Comparison of ENCODE assay signal across 21 cellular contexts in genomic region chr7:82598958-82599357, GRCh38.
A peak's percentile ranks its signal among the peaks of the same experiment; 100 is the strongest.
DNase-seq lines count a peak whose midpoint lies in the region; ATAC-seq and TF ChIP-seq lines count a peak whose summit lies in the region.
"Had no signal": no experiment of that assay in that cellular context is flagged by ENCODE, and none has a peak within 500 bp of the region (broad histone marks: within the 10 kb centered on the region; RNA-seq: fewer than 3 reads in every experiment).

No MANE protein-coding gene starts in this region.

- H3K4me3 ChIP-seq in BJ (ENCODE audit: low read depth, low read length) (no peak overlapping the region), RWPE2 (ENCODE audit: severe bottlenecking) (no peak overlapping the region), retinal pigment epithelial cell (ENCODE audit: low read length) (no peak overlapping the region)
- H3K4me3 ChIP-seq: ascending aorta, gastrocnemius medialis, lung, prostate gland had no signal

- CTCF ChIA-PET in BJ (lab: Yijun Ruan, JAX), result interaction anchor here (1.6 kb wide), 1 partner anchor 365 kb away, joined by 6 read pairs; no protein-coding TSS in a partner anchor
- CTCF ChIA-PET in activated CD4-positive, alpha-beta T cell treated with anti-CD3 and anti-CD28 coated beads, Interleukin-2, amount 10 ng/mL, durations not matched to agents 7 days and 5 days (lab: Charles Lee), result no interaction called here

- H3K4me1 ChIP-seq in RWPE2 (ENCODE audit: insufficient read depth, poor library complexity, severe bottlenecking), result peaks cover 13% of the 10 kb centered on the region
- H3K4me1 ChIP-seq: ascending aorta, prostate gland had no signal

- no peaks in the 10 kb centered on the region for H3K4me1 Mint-ChIP-seq in activated CD4-positive, alpha-beta T cell treated with anti-CD3 and anti-CD28 coated beads, Interleukin-2, amount 10 ng/mL, durations not matched to agents 7 days and 5 days
- H3K4me1 Mint-ChIP-seq: naive thymus-derived CD8-positive, alpha-beta T cell had no signal

- POLR2A ChIA-PET in BJ (lab: Charles Lee), result no interaction called here
- POLR2A ChIA-PET in activated CD4-positive, alpha-beta T cell treated with anti-CD3 and anti-CD28 coated beads, Interleukin-2, amount 10 ng/mL, durations not matched to agents 7 days and 5 days (lab: Charles Lee), result no interaction called here

- no peak overlapping the region for H3K27ac ChIP-seq in RWPE2 (ENCODE audit: poor library complexity, severe bottlenecking)
- H3K27ac ChIP-seq: ascending aorta, gastrocnemius medialis, prostate gland had no signal

- no peaks in the 10 kb centered on the region for H3K9me3 Mint-ChIP-seq in activated CD4-positive, alpha-beta T cell treated with anti-CD3 and anti-CD28 coated beads, Interleukin-2, amount 10 ng/mL, durations not matched to agents 7 days and 5 days
- H3K9me3 Mint-ChIP-seq: CD4-positive, alpha-beta T cell; T-helper 2 cell treated with Interferon-gamma antibody and Interleukin-4, amounts not matched to agents 5 μg/mL and 100 μg/mL, for 36 hours had no signal

- peaks cover 4% of the 10 kb centered on the region for H3K27me3 Mint-ChIP-seq in activated CD4-positive, alpha-beta T cell treated with anti-CD3 and anti-CD28 coated beads, Interleukin-2, amount 10 ng/mL, durations not matched to agents 7 days and 5 days
- H3K27me3 Mint-ChIP-seq: CD4-positive, alpha-beta T cell; IgD-negative memory B cell had no signal

- ATAC-seq in RWPE2 (ENCODE audit: low read depth), result peak; percentile 48; the same call in 2 of the 3 replicates
- ATAC-seq: gastrocnemius medialis; naive thymus-derived CD8-positive, alpha-beta T cell had no signal

- no peak overlapping the region for H3K4me3 Mint-ChIP-seq in activated CD4-positive, alpha-beta T cell treated with anti-CD3 and anti-CD28 coated beads, Interleukin-2, amount 10 ng/mL, durations not matched to agents 7 days and 5 days
- H3K4me3 Mint-ChIP-seq: CD4-positive, alpha-beta T cell; H9; IgD-negative memory B cell; naive thymus-derived CD8-positive, alpha-beta T cell; T-helper 2 cell treated with Interferon-gamma antibody and Interleukin-4, amounts not matched to agents 5 μg/mL and 100 μg/mL, for 36 hours had no signal

- no peaks in the 10 kb centered on the region for H3K36me3 Mint-ChIP-seq in activated CD4-positive, alpha-beta T cell treated with anti-CD3 and anti-CD28 coated beads, Interleukin-2, amount 10 ng/mL, durations not matched to agents 7 days and 5 days (ENCODE audit: low read depth)
- H3K36me3 Mint-ChIP-seq: IgD-negative memory B cell; naive thymus-derived CD8-positive, alpha-beta T cell had no signal

- TF ChIP-seq CTCF in BJ (IDR thresholded peaks at IDR 0.05; ENCODE audit: insufficient read depth, low read depth, low read length), result no peak
- TF ChIP-seq CTCF in RWPE2 (IDR thresholded peaks at IDR 0.05; ENCODE audit: poor library complexity, severe bottlenecking), result no peak
- no peak for TF ChIP-seq CTCF in retinal pigment epithelial cell (conservative IDR thresholded peaks at IDR 0.05; ENCODE audit: low read depth, low read length)

- no peak overlapping the region for H3K27ac Mint-ChIP-seq in activated CD4-positive, alpha-beta T cell treated with anti-CD3 and anti-CD28 coated beads, Interleukin-2, amount 10 ng/mL, durations not matched to agents 7 days and 5 days
- H3K27ac Mint-ChIP-seq: CD4-positive, alpha-beta T cell; H9; IgD-negative memory B cell; naive thymus-derived CD8-positive, alpha-beta T cell; T-helper 2 cell treated with Interferon-gamma antibody and Interleukin-4, amounts not matched to agents 5 μg/mL and 100 μg/mL, for 36 hours had no signal

- DNase-seq in BJ (ENCODE audit: low read depth), result peak; percentile 44
- DNase-seq in RWPE2 (ENCODE audit: low spot score), result no peak
- peak; percentile 73 for DNase-seq in fibroblast of gingiva (ENCODE audit: low read depth)
- DNase-seq in retinal pigment epithelial cell (ENCODE audit: low read depth), result peak; percentile 83
- DNase-seq in NAMALWA (ENCODE audit: low spot score), result no peak
- no peak for DNase-seq in activated CD4-positive, alpha-beta T cell treated with anti-CD3 and anti-CD28 coated beads, Interleukin-2, amount 10 ng/mL, durations not matched to agents 7 days and 5 days
- no peak for DNase-seq in NCI-H1930 (lab: John Stamatoyannopoulos, UW)
- DNase-seq: activated CD4-positive, CD25-positive, alpha-beta regulatory T cell treated with anti-CD3 and anti-CD28 coated beads, Interleukin-2, amount 50 U/mL, for 72 hours; activated gamma-delta T cell treated with Interleukin-2 at 50 U/mL for 16 hours; CD4-positive, alpha-beta T cell; dorsolateral prefrontal cortex; gastrocnemius medialis; H9; naive thymus-derived CD8-positive, alpha-beta T cell; NCI-H1092; SHP77 treated with DMSO at 0.1 percent for 48 hours had no signal

- H3K27me3 ChIP-seq in BJ (ENCODE audit: control insufficient read depth, insufficient read depth, low read length), result no peaks in the 10 kb centered on the region; the same call in 1 of the 2 replicates
- H3K27me3 ChIP-seq in RWPE2 (ENCODE audit: insufficient read depth, poor library complexity, severe bottlenecking), result no peaks in the 10 kb centered on the region
- H3K27me3 ChIP-seq: ascending aorta, dorsolateral prefrontal cortex, gastrocnemius medialis had no signal

- no peaks in the 10 kb centered on the region for H3K36me3 ChIP-seq in BJ (ENCODE audit: control insufficient read depth, insufficient read depth, low read length)
- no peaks in the 10 kb centered on the region for H3K36me3 ChIP-seq in RWPE2 (ENCODE audit: low read depth)
- H3K36me3 ChIP-seq: ascending aorta, gastrocnemius medialis, prostate gland had no signal

- no peaks in the 10 kb centered on the region for H3K9me3 ChIP-seq in RWPE2 (ENCODE audit: severe bottlenecking)
- H3K9me3 ChIP-seq: ascending aorta, gastrocnemius medialis, prostate gland had no signal

Comparison
In these comparisons a context has a peak if more than half of its experiments do, and no peak if none do; other contexts are left out.
1. DNase-seq: peak in BJ (single experiment), fibroblast of gingiva (single experiment) and retinal pigment epithelial cell (single experiment); none in RWPE2 (single experiment), NAMALWA (single experiment), activated CD4-positive, alpha-beta T cell treated with anti-CD3 and anti-CD28 coated beads, Interleukin-2, amount 10 ng/mL, durations not matched to agents 7 days and 5 days (single experiment) and NCI-H1930 (0 of 2).